Comparison of ENCODE assay signal across 14 cellular contexts in genomic region chr4:186627226-186627865, GRCh38.
DNase-seq lines count a peak whose midpoint lies in the region; ATAC-seq and TF ChIP-seq lines count a peak whose summit lies in the region.
"Had no signal": no experiment of that assay in that cellular context is flagged by ENCODE, and none has a peak within 500 bp of the region (broad histone marks: within the 10 kb centered on the region; RNA-seq: fewer than 3 reads in every experiment).

No MANE protein-coding gene starts in this region.

- CTCF ChIA-PET in A673 (lab: Charles Lee) (no interaction called here), HCT116 (lab: Charles Lee) (no interaction called here), RWPE1 (lab: Yijun Ruan, JAX) (interaction anchor here (1.1 kb wide), 1 partner anchor 40 kb away, joined by 4 read pairs; no protein-coding TSS in a partner anchor)

- H3K27ac ChIP-seq in A673 (ENCODE audit: low read depth, low read length, poor library complexity, severe bottlenecking), result no peak overlapping the region
- H3K27ac ChIP-seq in HCT116 (ENCODE audit: low read depth, low read length), result peak overlapping the region; percentile 34; the same call in 1 of the 2 replicates
- peak overlapping the region; percentile 64 for H3K27ac ChIP-seq in RWPE1
- no peak overlapping the region for H3K27ac ChIP-seq in foreskin keratinocyte
- H3K27ac ChIP-seq in suprapubic skin, result no peak overlapping the region
- H3K27ac ChIP-seq: sigmoid colon had no signal

- DNase-seq in A673 (ENCODE audit: low spot score) (peak; percentile 13), HCT116 (ENCODE audit: low read depth, low spot score) (no peak), RWPE1 (ENCODE audit: low spot score) (peak; percentile 46), foreskin keratinocyte (peak; percentile 47 to 49), Right ventricle myocardium superior (no peak), suprapubic skin (ENCODE audit: low spot score in 2 of 2) (no peak)
- no peak for DNase-seq in activated T-cell treated with anti-CD3 and anti-CD28 coated beads, Interleukin-2, amount 50 U/mL, for 4 hours
- DNase-seq: BE2C; effector CD4-positive, alpha-beta T cell; NCI-H1092 treated with DMSO at 0.1 percent for 48 hours; sigmoid colon had no signal

- peaks cover 15% of the 10 kb centered on the region for H3K9me3 Mint-ChIP-seq in activated T-cell treated with anti-CD3 and anti-CD28 coated beads, Interleukin-2, amount 50 U/mL, for 4 hours

- H2AFZ ChIP-seq in HCT116 (ENCODE audit: low read depth, low read length, poor library complexity, severe bottlenecking), result no peak overlapping the region

- no peak overlapping the region for H3K4me2 ChIP-seq in HCT116 (ENCODE audit: low read length)

- peaks cover 93% of the 10 kb centered on the region for H3K79me2 ChIP-seq in HCT116 (ENCODE audit: insufficient read depth, low read length)

- H3K4me3 ChIP-seq in A673 (ENCODE audit: low read depth, low read length, poor library complexity, severe bottlenecking) (no peak overlapping the region), HCT116 (replicated peaks in 1 of 2; ENCODE audit: low read depth in 1 of 2, low read length in 2 of 2) (no peak overlapping the region), suprapubic skin (no peak overlapping the region)
- H3K4me3 ChIP-seq: HAP-1, sigmoid colon had no signal

- peaks cover 32% of the 10 kb centered on the region for H3K4me1 ChIP-seq in A673 (ENCODE audit: insufficient read depth, low read length, poor library complexity, severe bottlenecking)
- peaks cover 0 to 14% of the 10 kb centered on the region in 2 experiments; a peak in 1 of 4 replicates for H3K4me1 ChIP-seq in HCT116 (ENCODE audit: control insufficient read depth in 1 of 2, insufficient read depth in 2 of 2, low read length in 2 of 2)
- H3K4me1 ChIP-seq in foreskin keratinocyte, result no peaks in the 10 kb centered on the region
- peaks cover 7% of the 10 kb centered on the region for H3K4me1 ChIP-seq in suprapubic skin
- H3K4me1 ChIP-seq: BE2C had no signal

- no TSS peak for BruUV-seq in A673 (replicated peaks; lab: Mats Ljungman, UMichigan)
- BruUV-seq in HCT116 (replicated peaks; lab: Mats Ljungman, UMichigan), result no TSS peak

- peaks cover 5% of the 10 kb centered on the region for H3K4me1 Mint-ChIP-seq in activated T-cell treated with anti-CD3 and anti-CD28 coated beads, Interleukin-2, amount 50 U/mL, for 4 hours (ENCODE audit: low read depth)

- H3K36me3 Mint-ChIP-seq in activated T-cell treated with anti-CD3 and anti-CD28 coated beads, Interleukin-2, amount 50 U/mL, for 4 hours (ENCODE audit: insufficient read depth), result no peaks in the 10 kb centered on the region

- POLR2A ChIA-PET in A673 (lab: Charles Lee; ENCODE audit: low non-redundant PET), result no interaction called here
- POLR2A ChIA-PET in HCT116 (lab: Charles Lee), result no interaction called here
- POLR2A ChIA-PET in RWPE1 (lab: Yijun Ruan, JAX; ENCODE audit: low non-redundant PET), result no interaction called here

- no peaks in the 10 kb centered on the region for H3K9me2 ChIP-seq in HCT116 (ENCODE audit: insufficient read depth)

- H3K36me3 ChIP-seq in A673 (ENCODE audit: insufficient read depth, low read length, poor library complexity, severe bottlenecking) (no peaks in the 10 kb centered on the region), HCT116 (ENCODE audit: control insufficient read depth in 1 of 2, insufficient read depth in 2 of 2, low read length in 2 of 2) (peaks cover 70 to 88% of the 10 kb centered on the region in 2 experiments), suprapubic skin (peaks cover 53% of the 10 kb centered on the region)
- H3K36me3 ChIP-seq: BE2C had no signal

- no peak overlapping the region for H3K9ac ChIP-seq in HCT116 (ENCODE audit: low read length)

- intact Hi-C loops in A673 (cut with micrococcal nuclease; ENCODE audit: unreplicated experiment) (no loop called here), HCT116 (cut with micrococcal nuclease) (no loop called here), Right ventricle myocardium superior (cut with DNase I) (no loop called here)

- peaks cover 7% of the 10 kb centered on the region for H3K27me3 Mint-ChIP-seq in activated T-cell treated with anti-CD3 and anti-CD28 coated beads, Interleukin-2, amount 50 U/mL, for 4 hours (ENCODE audit: low read depth)

- H3K9me3 ChIP-seq in A673 (ENCODE audit: low read depth, low read length, poor library complexity, severe bottlenecking), result no peaks in the 10 kb centered on the region
- no peaks in the 10 kb centered on the region for H3K9me3 ChIP-seq in HCT116 (ENCODE audit: control insufficient read depth in 1 of 2, insufficient read depth in 1 of 2, low read depth in 1 of 2, low read length in 2 of 2)
- H3K9me3 ChIP-seq in suprapubic skin, result no peaks in the 10 kb centered on the region
- H3K9me3 ChIP-seq: BE2C, HAP-1, sigmoid colon had no signal

- 81% methylated on average over 10 of the region's 10 CpGs for WGBS in suprapubic skin

- TF ChIP-seq POLR2A in HCT116 (IDR thresholded peaks at IDR 0.05; ENCODE audit: borderline replicate concordance, extremely low read depth, insufficient read depth, insufficient read length) (no peak), suprapubic skin (IDR thresholded peaks at IDR 0.05) (no peak)

- RAD21 ChIA-PET in HCT116 (lab: Charles Lee; ENCODE audit: low non-redundant PET in 1 of 2, low total read pairs in 2 of 2, uncharacterized antibody in 2 of 2, unreplicated experiment in 2 of 2), result interaction anchor here in 1 of 2 experiments (0.7 kb wide), 1 partner anchor 40 kb away, joined by 3 read pairs; no protein-coding TSS in a partner anchor

- H3K27me3 ChIP-seq in A673 (replicated peaks; ENCODE audit: insufficient read depth, low read depth, low read length, poor library complexity) (no peaks in the 10 kb centered on the region), HCT116 (ENCODE audit: insufficient read depth, low read length) (no peaks in the 10 kb centered on the region), foreskin keratinocyte (no peaks in the 10 kb centered on the region), suprapubic skin (no peaks in the 10 kb centered on the region)
- H3K27me3 ChIP-seq: BE2C, sigmoid colon had no signal

- peaks cover 48% of the 10 kb centered on the region for H4K20me1 ChIP-seq in HCT116 (ENCODE audit: insufficient read depth)

- ATAC-seq in HCT116 (peak; percentile 62), foreskin keratinocyte (peak; percentile 84), Right ventricle myocardium superior (ENCODE audit: poor library complexity) (no peak), GM21526 (IDR thresholded peaks at IDR 0.05; ENCODE audit: low FRiP score, unreplicated experiment) (no peak)
- ATAC-seq in activated T-cell treated with anti-CD3 and anti-CD28 coated beads, Interleukin-2, amount 50 U/mL, for 4 hours, result no peak

- no peak for TF ChIP-seq EP300 in suprapubic skin (IDR thresholded peaks at IDR 0.05)

- TF ChIP-seq RAD21 in HCT116 (IDR thresholded peaks at IDR 0.05; ENCODE audit: low read depth), result no peak

- H3K4me3 Mint-ChIP-seq in activated T-cell treated with anti-CD3 and anti-CD28 coated beads, Interleukin-2, amount 50 U/mL, for 4 hours, result no peak overlapping the region
- H3K4me3 Mint-ChIP-seq: T-helper 1 cell treated with Interleukin-12 subunit alpha and Interleukin-12 subunit beta and Interleukin-4 antibody, amounts not matched to agents 30 μg/mL and 1 μg/mL, for 36 hours had no signal

- TF ChIP-seq CTCF in A673 (conservative IDR thresholded peaks at IDR 0.05; ENCODE audit: low read depth, low read length), result no peak
- no peak for TF ChIP-seq CTCF in HCT116 (IDR thresholded peaks at IDR 0.05 in 2 of 3, conservative IDR thresholded peaks at IDR 0.05 in 1 of 3; ENCODE audit: borderline replicate concordance in 1 of 3, insufficient read depth in 1 of 3, low read depth in 2 of 3, low read length in 2 of 3)
- TF ChIP-seq CTCF in RWPE1 (conservative IDR thresholded peaks at IDR 0.05; ENCODE audit: low read depth), result no peak
- no peak for TF ChIP-seq CTCF in foreskin keratinocyte (conservative IDR thresholded peaks at IDR 0.05)
- no peak for TF ChIP-seq CTCF in suprapubic skin (IDR thresholded peaks at IDR 0.05)

TF ChIP-seq in HCT116, 20 proteins besides CTCF, POLR2A, EP300 and RAD21:
- no peak for TF ChIP-seq REST (IDR thresholded peaks at IDR 0.05; ENCODE audit: low read depth)
- TF ChIP-seq JUND (IDR thresholded peaks at IDR 0.05), result 0 out of 2 replicates have a peak, but pooled peaks have one; percentile 11

Comparison
In these comparisons a context has a peak if more than half of its experiments do, and no peak if none do; other contexts are left out.
1. DNase-seq: peak in A673 (single experiment), RWPE1 (single experiment) and foreskin keratinocyte (2 of 2); none in HCT116 (single experiment), Right ventricle myocardium superior (single experiment), suprapubic skin (0 of 2) and activated T-cell treated with anti-CD3 and anti-CD28 coated beads, Interleukin-2, amount 50 U/mL, for 4 hours (single experiment).
2. H3K27ac ChIP-seq: peak in HCT116 (single experiment) and RWPE1 (single experiment); none in A673 (single experiment), foreskin keratinocyte (single experiment) and suprapubic skin (single experiment).
3. ATAC-seq: peak in HCT116 (single experiment) and foreskin keratinocyte (single experiment); none in Right ventricle myocardium superior (single experiment), activated T-cell treated with anti-CD3 and anti-CD28 coated beads, Interleukin-2, amount 50 U/mL, for 4 hours (0 of 2) and GM21526 (single experiment).